In the genomic region with DNA sequence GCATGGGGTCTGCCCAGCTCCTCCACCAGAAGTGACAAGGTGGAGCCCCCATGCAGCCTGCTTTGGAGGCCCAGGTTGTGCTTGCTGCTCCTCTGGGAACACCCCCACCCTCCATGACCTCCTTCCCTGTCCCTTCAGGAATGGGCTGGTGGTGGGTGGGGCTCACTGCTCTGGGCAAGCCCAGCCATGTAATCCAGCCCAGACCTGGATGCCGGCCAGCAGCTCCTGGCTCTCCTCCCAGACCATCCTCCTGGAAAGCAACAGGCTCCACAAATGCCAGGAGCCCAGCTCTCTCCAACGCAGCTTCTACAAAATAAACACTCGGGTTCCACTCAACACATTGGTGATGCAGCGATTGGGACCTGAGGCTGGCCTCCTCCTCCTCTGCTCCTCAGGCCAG, we compare ENCODE assay signal across 9 cellular contexts. TPM values are rescaled to one million over a fixed set of nuclear protein-coding genes. Genes with fewer than 3 reads are reported as not detected.
DNase-seq lines count a peak whose midpoint lies in the region; ATAC-seq, FAIRE-seq and TF ChIP-seq lines count a peak whose summit lies in the region.
"Not testable (repeated sequence)": the region's sequence is repeated elsewhere in the genome, so short reads cannot be mapped to it uniquely, and the experiment has no call there.
"Had no signal": no experiment of that assay in that cellular context is flagged by ENCODE, and none has a peak within 500 bp of the region (broad histone marks: within the 10 kb centered on the region; RNA-seq: fewer than 3 reads in every experiment).

No MANE protein-coding gene starts in this region.

- H4K20me1 ChIP-seq in PC-3 (ENCODE audit: low read length); K562 (replicated peaks; ENCODE audit: control insufficient read depth, insufficient read depth, low read length): not testable (repeated sequence)

- not testable (repeated sequence) for H3F3A ChIP-seq in PC-3 (ENCODE audit: low read length, unreplicated experiment)

- not testable (repeated sequence) for TF ChIP-seq POLR2A in K562 (conservative IDR thresholded peaks at IDR 0.05); gastroesophageal sphincter (IDR thresholded peaks at IDR 0.05); gastrocnemius medialis (IDR thresholded peaks at IDR 0.05)

- DNase-seq in PC-3; K562 (ENCODE audit: extremely low read depth in 1 of 4, low spot score in 3 of 4); left cardiac atrium; left lung; mucosa of descending colon; gastrocnemius medialis: not testable (repeated sequence)

- intact Hi-C loops in PC-3 (cut with micrococcal nuclease); K562 (cut with micrococcal nuclease); left cardiac atrium (cut with DNase I); left lung (cut with DNase I); mucosa of descending colon (cut with DNase I, micrococcal nuclease); gastrocnemius medialis (cut with DNase I; ENCODE audit: low total_unique reads): not testable (repeated sequence)

- not testable (repeated sequence) for H2AFZ ChIP-seq in PC-3 (ENCODE audit: low read length); K562 (ENCODE audit: low read depth, low read length)

- WGBS in K562 (ENCODE audit: insufficient coverage, low coverage, missing lambda C conversion rate): no CpG with 5 or more reads among the region's 4 CpGs
- no CpG with 5 or more reads among the region's 4 CpGs for WGBS in gastroesophageal sphincter (ENCODE audit: low coverage in 1 of 2), 2 donors

- H3K9me2 ChIP-seq in PC-3 (replicated peaks; ENCODE audit: low read length): not testable (repeated sequence)

- not testable (repeated sequence) for H3K4me1 ChIP-seq in PC-3 (ENCODE audit: insufficient read depth, low read length); K562 (replicated peaks in 1 of 2; ENCODE audit: control insufficient read depth in 2 of 2, insufficient read depth in 2 of 2, low read length in 2 of 2); gastroesophageal sphincter; left lung; mucosa of descending colon (ENCODE audit: low read depth); gastrocnemius medialis

- TF ChIP-seq RAD21 in K562 (CRISPR knock-in tag; conservative IDR thresholded peaks at IDR 0.05 in 1 of 2, IDR thresholded peaks at IDR 0.05 in 1 of 2): not testable (repeated sequence)

- ATAC-seq in PC-3 (peak; percentile 72), K562 (0 out of 3 replicates have a peak, but pooled peaks have one; percentile 1), gastroesophageal sphincter (peak; percentile 89), left cardiac atrium (peak; percentile 87 to 92), left lung (peak; percentile 71), mucosa of descending colon (peak; percentile 82), gastrocnemius medialis (peak; percentile 64 to 81)

- not testable (repeated sequence) for H3K9me1 ChIP-seq in K562 (ENCODE audit: control insufficient read depth, insufficient read depth, low read length)

- H3K36me3 ChIP-seq in PC-3 (ENCODE audit: low read depth, low read length); K562 (ENCODE audit: control insufficient read depth, insufficient read depth, low read length); gastroesophageal sphincter; left lung; mucosa of descending colon (ENCODE audit: low read depth); gastrocnemius medialis: not testable (repeated sequence)

- H3K9ac ChIP-seq in PC-3 (ENCODE audit: low read length); K562 (ENCODE audit: insufficient read depth in 1 of 2, low read depth in 2 of 2, low read length in 2 of 2): not testable (repeated sequence)

- not testable (repeated sequence) for H3K79me2 ChIP-seq in PC-3 (ENCODE audit: low read length); K562 (ENCODE audit: control insufficient read depth, insufficient read depth, low read length)

- not testable (repeated sequence) for TF ChIP-seq EP300 in K562 (IDR thresholded peaks at IDR 0.05; ENCODE audit: low read length); gastroesophageal sphincter (IDR thresholded peaks at IDR 0.05)

- in situ Hi-C loops in K562 (cut with MboI): loop anchor here (5.0 kb wide), 1 partner anchor 46 kb away; no protein-coding TSS in a partner anchor
- in situ Hi-C loops in gastrocnemius medialis (cut with MboI; ENCODE audit: low sequenced_read_pairs in 4 of 4): not testable (repeated sequence)

- not testable (repeated sequence) for H3K9me3 ChIP-seq in PC-3 (ENCODE audit: low read length); K562 (replicated peaks; ENCODE audit: control insufficient read depth, insufficient read depth, low read depth, low read length); gastroesophageal sphincter; left lung; mucosa of descending colon; gastrocnemius medialis

- not testable (repeated sequence) for BruUV-seq in PC-3 (replicated peaks; lab: Mats Ljungman, UMichigan); K562 (replicated peaks; lab: Mats Ljungman, UMichigan)

- FAIRE-seq in K562 (lab: Jason Lieb, UNC): not testable (repeated sequence)

- H3K27ac ChIP-seq in PC-3 (ENCODE audit: low read length); K562 (ENCODE audit: extremely low read depth, low read depth, low read length); gastroesophageal sphincter; left lung; gastrocnemius medialis: not testable (repeated sequence)

- CTCF ChIA-PET in PC-3 (lab: Charles Lee); K562 (lab: Yijun Ruan, JAX; ENCODE audit: low intra/inter-chr PET ratio): not testable (repeated sequence)

- POLR2A ChIA-PET in PC-3 (lab: Charles Lee; ENCODE audit: unreplicated experiment); K562 (lab: Yijun Ruan, JAX): not testable (repeated sequence)

- H3K27me3 ChIP-seq in PC-3 (ENCODE audit: low read length); K562 (ENCODE audit: control insufficient read depth in 2 of 2, insufficient read depth in 2 of 2, low read length in 2 of 2); gastroesophageal sphincter; left lung; gastrocnemius medialis: not testable (repeated sequence)

- H3K4me3 ChIP-seq in PC-3 (ENCODE audit: low read length); K562; gastroesophageal sphincter; left lung; mucosa of descending colon; gastrocnemius medialis: not testable (repeated sequence)

- not testable (repeated sequence) for H3K4me2 ChIP-seq in PC-3 (ENCODE audit: low read length); K562 (ENCODE audit: insufficient read depth, low read length)

- TF ChIP-seq CTCF in PC-3 (conservative IDR thresholded peaks at IDR 0.05; ENCODE audit: low read depth, low read length); K562 (IDR thresholded peaks at IDR 0.05 in 2 of 3, conservative IDR thresholded peaks at IDR 0.05 in 1 of 3; ENCODE audit: insufficient read depth in 2 of 3, low read depth in 1 of 3, low read length in 3 of 3); gastroesophageal sphincter (IDR thresholded peaks at IDR 0.05); left lung (IDR thresholded peaks at IDR 0.05); mucosa of descending colon (IDR thresholded peaks at IDR 0.05); gastrocnemius medialis (IDR thresholded peaks at IDR 0.05 in 4 of 5, conservative IDR thresholded peaks at IDR 0.05 in 1 of 5): not testable (repeated sequence)

RNA-seq across cellular contexts. Expression of gene TMEM191C, which starts 30.8 kb away (rescaled TPM):
- total RNA-seq in PC-3 (2014; rRNA removed): 6.4 and 6.7 TPM in 2 replicates
- total RNA-seq in K562 (2011; cell fraction: chromatin; rRNA removed; ENCODE audit: low replicate concordance): 5.4 and 9.0 TPM in 2 replicates
- total RNA-seq in K562 (2011; cell fraction: nucleolus; rRNA removed): 9.5 and 10.3 TPM in 2 replicates
- total RNA-seq in K562 (2011; cell fraction: nucleoplasm; rRNA removed): 7.1 and 8.9 TPM in 2 replicates
- 3.4 and 4.6 TPM in 2 replicates for total RNA-seq in K562 (2014; rRNA removed)
- 0.41 and 0.84 TPM in 2 replicates for total RNA-seq in K562 (2014; rRNA removed; fragmentation: Illumina TruSeq; extraction: Trizol)
- 1.1 and 1.6 TPM in 2 replicates for total RNA-seq in K562 (2015; rRNA removed; fragmentation: Illumina TruSeq; extraction: Trizol)
- total RNA-seq in K562 (2021): 5.8 and 7.1 TPM in 2 replicates
- polyA plus RNA-seq in K562 (2011; rRNA removed): 2.1 and 3.1 TPM in 2 replicates
- polyA plus RNA-seq in K562 (2011; cell fraction: cytosol; rRNA removed): 5.0 and 11.5 TPM in 2 replicates
- 13.1 and 16.7 TPM in 2 replicates for polyA plus RNA-seq in K562 (2011; cell fraction: nucleus; rRNA removed)
- polyA plus RNA-seq in K562 (2012): 5.2 and 9.2 TPM in 2 replicates
- polyA plus RNA-seq in K562 (2014; fragmentation: Illumina TruSeq; extraction: Trizol): 0.82 and 1.1 TPM in 2 replicates
- polyA plus RNA-seq in K562 (2014; fragmentation: Nextera tagmentation; extraction: Ambion mirVana): under 1 TPM; 0.15 to 0.28 TPM
- polyA plus RNA-seq in K562 (2014; rRNA removed): 4.0 and 6.5 TPM in 2 replicates
- polyA minus RNA-seq in K562 (2011; rRNA and poly(A)+ RNA removed): 0.46 and 0.93 TPM in 2 replicates
- polyA minus RNA-seq in K562 (2011; cell fraction: cytosol; rRNA and poly(A)+ RNA removed): 2.4 and 4.9 TPM in 2 replicates
- polyA minus RNA-seq in K562 (2011; cell fraction: nucleus; rRNA and poly(A)+ RNA removed): 2.4 and 3.0 TPM in 2 replicates
- total RNA-seq in gastroesophageal sphincter: 1 to 10 TPM in 1 of 4 donors, under 1 TPM in 2, not detected in 1; 0.15 to 4.4 (median 0.27) TPM
- total RNA-seq in left cardiac atrium: under 1 TPM; 0.31 to 0.82 TPM
- total RNA-seq in left lung: 1 to 10 TPM; 1.6 to 1.8 TPM
- 1 to 10 TPM; 1.3 to 2.9 (median 2.1) TPM for total RNA-seq in mucosa of descending colon
- under 1 TPM in 1 of 4 donors, not detected in 3; 0.16 TPM for total RNA-seq in gastrocnemius medialis

RNA-seq across cellular contexts. Expression of gene RIMBP3C, which starts 53.3 kb away (rescaled TPM):
- 0.29 TPM in 1 of 2 replicates, not detected in the other for total RNA-seq in PC-3 (2014; rRNA removed)
- total RNA-seq in K562 (2011; cell fraction: chromatin; rRNA removed; ENCODE audit: low replicate concordance): 0.79 and 1.6 TPM in 2 replicates
- 2.1 and 2.3 TPM in 2 replicates for total RNA-seq in K562 (2011; cell fraction: nucleolus; rRNA removed)
- total RNA-seq in K562 (2011; cell fraction: nucleoplasm; rRNA removed): 1.0 TPM in 1 of 2 replicates, not detected in the other
- total RNA-seq in K562 (2014; rRNA removed): 0.65 and 0.77 TPM in 2 replicates
- 0.06 and 0.15 TPM in 2 replicates for total RNA-seq in K562 (2014; rRNA removed; fragmentation: Illumina TruSeq; extraction: Trizol)
- 0.25 and 0.34 TPM in 2 replicates for total RNA-seq in K562 (2015; rRNA removed; fragmentation: Illumina TruSeq; extraction: Trizol)
- 0.89 and 0.98 TPM in 2 replicates for total RNA-seq in K562 (2021)
- polyA plus RNA-seq in K562 (2011; rRNA removed): 0.13 and 0.19 TPM in 2 replicates
- polyA plus RNA-seq in K562 (2011; cell fraction: cytosol; rRNA removed): 0.06 TPM in 1 of 2 replicates, not detected in the other
- polyA plus RNA-seq in K562 (2011; cell fraction: nucleus; rRNA removed): 0.16 and 0.41 TPM in 2 replicates
- polyA plus RNA-seq in K562 (2012): 0.75 and 0.85 TPM in 2 replicates
- polyA plus RNA-seq in K562 (2014; fragmentation: Illumina TruSeq; extraction: Trizol): 0.09 and 0.26 TPM in 2 replicates
- polyA plus RNA-seq in K562 (2014; fragmentation: Nextera tagmentation; extraction: Ambion mirVana): not detected
- polyA plus RNA-seq in K562 (2014; rRNA removed): 0.17 TPM in 1 of 2 replicates, not detected in the other
- 0.60 and 0.90 TPM in 2 replicates for polyA minus RNA-seq in K562 (2011; rRNA and poly(A)+ RNA removed)
- polyA minus RNA-seq in K562 (2011; cell fraction: cytosol; rRNA and poly(A)+ RNA removed): 1.2 and 2.5 TPM in 2 replicates
- 2.3 and 4.4 TPM in 2 replicates for polyA minus RNA-seq in K562 (2011; cell fraction: nucleus; rRNA and poly(A)+ RNA removed)
- total RNA-seq in gastroesophageal sphincter: under 1 TPM; 0.15 to 0.40 (median 0.25) TPM
- under 1 TPM; 0.05 to 0.21 TPM for total RNA-seq in left cardiac atrium
- under 1 TPM; 0.17 to 0.31 TPM for total RNA-seq in left lung
- under 1 TPM in 2 of 3 donors, not detected in 1; 0.13 to 0.22 TPM for total RNA-seq in mucosa of descending colon
- under 1 TPM in 1 of 4 donors, not detected in 3; 0.04 TPM for total RNA-seq in gastrocnemius medialis
- total RNA-seq: CD8-positive, alpha-beta T cell had no signal
- polyA plus RNA-seq: GM23248 had no signal

Comparison
In these comparisons a context has a peak if more than half of its experiments do, and no peak if none do; other contexts are left out.
1. ATAC-seq: peak in every context shown above with its lines; median percentile 90 in left cardiac atrium; 89 in gastroesophageal sphincter; 82 in mucosa of descending colon; 72 in gastrocnemius medialis; 72 in PC-3; 71 in left lung; 1 in K562.